In the genomic region with DNA sequence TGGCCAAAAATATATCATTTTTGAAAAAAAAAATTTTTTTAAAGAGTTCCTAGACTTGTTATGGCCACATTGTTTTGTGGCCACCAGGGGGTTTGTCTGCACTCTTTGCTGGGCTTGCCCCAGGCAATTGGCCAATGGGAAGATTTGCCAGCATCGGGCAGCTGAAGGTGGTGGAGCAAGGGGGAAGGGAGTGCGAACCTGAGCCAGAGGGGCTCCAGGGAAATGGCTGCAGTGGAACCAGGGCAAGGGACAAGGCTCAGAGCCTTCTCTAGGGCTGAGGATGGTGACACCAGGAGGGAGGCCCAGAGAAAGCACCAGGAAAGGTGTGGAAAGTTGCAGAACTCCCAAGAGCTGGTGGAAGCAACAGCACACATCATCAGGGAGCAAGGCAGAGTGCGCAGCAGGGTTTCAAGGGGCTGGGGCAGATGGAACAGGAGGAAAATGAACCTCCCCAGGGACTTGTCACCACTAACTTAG, we compare ENCODE assay signal across 8 cellular contexts. TPM values are rescaled to one million over a fixed set of nuclear protein-coding genes. Genes with fewer than 3 reads are reported as not detected.
DNase-seq lines count a peak whose midpoint lies in the region; ATAC-seq and TF ChIP-seq lines count a peak whose summit lies in the region.

No MANE protein-coding gene starts in this region.

- H3K4me1 ChIP-seq in H9 (ENCODE audit: insufficient read depth, low read length): no peaks in the 10 kb centered on the region; the same call in 1 of the 2 replicates
- H3K4me1 ChIP-seq in heart left ventricle: peaks cover 0 to 25% (median 0%) of the 10 kb centered on the region in 12 donors

- H3K4me1 Mint-ChIP-seq in H9: peaks cover 13 to 18% of the 10 kb centered on the region in 2 experiments
- H3K4me1 Mint-ChIP-seq in stimulated activated memory B cell treated with anti-CD40 and anti-IgM and Interleukin-4, amounts not matched to agents 10 μg/mL and 1 μg/mL and 100 μg/mL, for 72 hours: peaks cover 44% of the 10 kb centered on the region
- peaks cover 20% of the 10 kb centered on the region for H3K4me1 Mint-ChIP-seq in stimulated activated naive CD8-positive, alpha-beta T cell treated with anti-CD3 and anti-CD28 coated beads, Interleukin-15, amount 100 ng/mL, for 72 hours

- peaks cover 2% of the 10 kb centered on the region; the same call in 1 of the 2 replicates for H3K27me3 Mint-ChIP-seq in H9 (ENCODE audit: low read depth)
- H3K27me3 Mint-ChIP-seq in stimulated activated memory B cell treated with anti-CD40 and anti-IgM and Interleukin-4, amounts not matched to agents 10 μg/mL and 1 μg/mL and 100 μg/mL, for 72 hours: no peaks in the 10 kb centered on the region
- no peaks in the 10 kb centered on the region for H3K27me3 Mint-ChIP-seq in stimulated activated naive CD8-positive, alpha-beta T cell treated with anti-CD3 and anti-CD28 coated beads, Interleukin-15, amount 100 ng/mL, for 72 hours

- H2AFZ ChIP-seq in H9 (ENCODE audit: low read length): peak overlapping the region; percentile 76

- H4K91ac ChIP-seq in H9 (ENCODE audit: insufficient read length, low read depth, low read length): no peak overlapping the region

- no peak overlapping the region for H3K4ac ChIP-seq in H9 (ENCODE audit: low read depth, low read length)

- no peak overlapping the region for H4K5ac ChIP-seq in H9 (ENCODE audit: insufficient read length, low read depth, low read length)

- H3T11ph ChIP-seq in H9 (ENCODE audit: low read length): no peak overlapping the region

- no peaks in the 10 kb centered on the region for H3K9me3 Mint-ChIP-seq in H9
- no peaks in the 10 kb centered on the region for H3K9me3 Mint-ChIP-seq in stimulated activated memory B cell treated with anti-CD40 and anti-IgM and Interleukin-4, amounts not matched to agents 10 μg/mL and 1 μg/mL and 100 μg/mL, for 72 hours
- H3K9me3 Mint-ChIP-seq in stimulated activated naive CD8-positive, alpha-beta T cell treated with anti-CD3 and anti-CD28 coated beads, Interleukin-15, amount 100 ng/mL, for 72 hours: peaks cover 0 to 7% of the 10 kb centered on the region in 2 donors

- H3K9ac ChIP-seq in H9 (ENCODE audit: extremely low read depth, insufficient read length, low read length): no peak overlapping the region

- peak in 2 of 4 donors; percentile 38 to 51 for ATAC-seq in heart left ventricle
- ATAC-seq in stimulated activated memory B cell treated with anti-CD40 and anti-IgM and Interleukin-4, amounts not matched to agents 10 μg/mL and 1 μg/mL and 100 μg/mL, for 72 hours: peak; percentile 40
- no peak for ATAC-seq in stimulated activated naive CD8-positive, alpha-beta T cell treated with anti-CD3 and anti-CD28 coated beads, Interleukin-15, amount 100 ng/mL, for 72 hours
- ATAC-seq in HG02623 (IDR thresholded peaks at IDR 0.05; ENCODE audit: unreplicated experiment): no peak

- no peak overlapping the region for H3K56ac ChIP-seq in H9 (ENCODE audit: insufficient read length, low read depth, low read length)

- no peaks in the 10 kb centered on the region for H3K36me3 ChIP-seq in heart left ventricle

- intact Hi-C loops in heart left ventricle (cut with DNase I): no loop called here

- TF ChIP-seq CTCF in H9 (conservative IDR thresholded peaks at IDR 0.05) (peak; percentile 75), heart left ventricle (IDR thresholded peaks at IDR 0.05) (peak; percentile 19 to 56 (median 40))

- H3K27ac ChIP-seq in H9 (ENCODE audit: insufficient read length, low read depth, low read length): no peak overlapping the region
- H3K27ac ChIP-seq in heart left ventricle: no peak overlapping the region

- peak; percentile 67 for DNase-seq in AG08395 (ENCODE audit: low spot score)
- DNase-seq in H9: peak; percentile 81
- peak; percentile 86 for DNase-seq in SK-N-DZ (ENCODE audit: low spot score)
- peak in 3 of 5 donors; percentile 35 to 58 (median 49) for DNase-seq in heart left ventricle
- no peak for DNase-seq in stimulated activated naive CD8-positive, alpha-beta T cell treated with anti-CD3 and anti-CD28 coated beads, Interleukin-15, amount 100 ng/mL, for 72 hours
- DNase-seq in SHP77 treated with DMSO at 0.1 percent for 48 hours (lab: John Stamatoyannopoulos, UW): no peak

- no CpG with 5 or more reads among the region's 3 CpGs for WGBS in H9 (ENCODE audit: extremely low coverage, insufficient read length, low lambda C conversion rate)
- whole genome bisulfite sequencing in heart left ventricle, 4 donors: 32 to 55% (median 42%) methylated on average over 3 of the region's 3 CpGs

- no peaks in the 10 kb centered on the region for H3K23me2 ChIP-seq in H9 (ENCODE audit: insufficient read length, low read depth, low read length, poor library complexity, severe bottlenecking)

- peak overlapping the region; percentile 14 for H3K14ac ChIP-seq in H9 (ENCODE audit: insufficient read depth, low read length)

- H3K4me3 ChIP-seq in heart left ventricle: no peak overlapping the region

- peak overlapping the region in 2 of 3 experiments; percentile 14 to 78; a peak in 2 of 7 replicates for H3K27ac Mint-ChIP-seq in H9
- H3K27ac Mint-ChIP-seq in stimulated activated memory B cell treated with anti-CD40 and anti-IgM and Interleukin-4, amounts not matched to agents 10 μg/mL and 1 μg/mL and 100 μg/mL, for 72 hours: peak overlapping the region; percentile 14
- peak overlapping the region in 1 of 2 donors; percentile 79 for H3K27ac Mint-ChIP-seq in stimulated activated naive CD8-positive, alpha-beta T cell treated with anti-CD3 and anti-CD28 coated beads, Interleukin-15, amount 100 ng/mL, for 72 hours

- no peak overlapping the region for H2BK12ac ChIP-seq in H9 (ENCODE audit: insufficient read length, low read depth, low read length)

- H2AK5ac ChIP-seq in H9 (ENCODE audit: insufficient read length, low read length): no peak overlapping the region

- H2BK20ac ChIP-seq in H9 (ENCODE audit: low read depth, low read length, poor library complexity, severe bottlenecking): no peak overlapping the region

- no peak overlapping the region for H3K4me2 ChIP-seq in H9 (ENCODE audit: insufficient read depth, insufficient read length, low read length)

- no peak overlapping the region for H2BK15ac ChIP-seq in H9 (ENCODE audit: low read depth, low read length)

- no peaks in the 10 kb centered on the region for H3K9me3 ChIP-seq in H9 (ENCODE audit: control insufficient read depth, low read depth, low read length)
- H3K9me3 ChIP-seq in heart left ventricle: no peaks in the 10 kb centered on the region

- H3K4me3 Mint-ChIP-seq in H9: no peak overlapping the region
- no peak overlapping the region for H3K4me3 Mint-ChIP-seq in stimulated activated memory B cell treated with anti-CD40 and anti-IgM and Interleukin-4, amounts not matched to agents 10 μg/mL and 1 μg/mL and 100 μg/mL, for 72 hours
- no peak overlapping the region for H3K4me3 Mint-ChIP-seq in stimulated activated naive CD8-positive, alpha-beta T cell treated with anti-CD3 and anti-CD28 coated beads, Interleukin-15, amount 100 ng/mL, for 72 hours

- no peaks in the 10 kb centered on the region for H4K20me1 ChIP-seq in H9 (ENCODE audit: control insufficient read depth, insufficient read depth, insufficient read length)

- no peaks in the 10 kb centered on the region for H3K36me3 Mint-ChIP-seq in H9 (ENCODE audit: insufficient read depth in 1 of 3, low read depth in 3 of 3)
- H3K36me3 Mint-ChIP-seq in stimulated activated memory B cell treated with anti-CD40 and anti-IgM and Interleukin-4, amounts not matched to agents 10 μg/mL and 1 μg/mL and 100 μg/mL, for 72 hours: no peaks in the 10 kb centered on the region

- no peak overlapping the region for H2BK120ac ChIP-seq in H9 (ENCODE audit: low read depth, low read length, poor library complexity, severe bottlenecking)

- no peaks in the 10 kb centered on the region for H3K79me1 ChIP-seq in H9 (ENCODE audit: insufficient read depth, low read depth, low read length, poor library complexity, severe bottlenecking)

- H3K18ac ChIP-seq in H9 (ENCODE audit: insufficient read length, low read depth, low read length): no peak overlapping the region

- H3K27me3 ChIP-seq in H9 (ENCODE audit: insufficient read depth, low read length): no peaks in the 10 kb centered on the region; the same call in 1 of the 2 replicates
- H3K27me3 ChIP-seq in heart left ventricle: no peaks in the 10 kb centered on the region

- no peak for TF ChIP-seq POLR2A in heart left ventricle (IDR thresholded peaks at IDR 0.05)

- H2BK5ac ChIP-seq in H9 (ENCODE audit: insufficient read length, low read length): no peak overlapping the region

- no peak overlapping the region for H4K8ac ChIP-seq in H9 (replicated peaks; ENCODE audit: insufficient read length, low read depth, low read length)

- H3K79me2 ChIP-seq in H9 (ENCODE audit: insufficient read depth, low read length): no peaks in the 10 kb centered on the region

- H3K23ac ChIP-seq in H9 (ENCODE audit: insufficient read length, low read depth, low read length): no peak overlapping the region

RNA-seq across cellular contexts. Expression of a gene that starts 15.5 kb away (rescaled TPM):
- 48.2 and 49.7 TPM in 2 replicates for total RNA-seq in H9 (2021)
- 7.1 and 11.8 TPM in 2 replicates for polyA plus RNA-seq in SK-N-DZ (2014; cell fraction: cytosol; rRNA removed)
- 4.8 and 16.4 TPM in 2 replicates for polyA plus RNA-seq in SK-N-DZ (2014; cell fraction: nucleus; rRNA removed)
- 10 to 100 TPM in 6 of 9 donors, 1 to 10 TPM in 3; 7.6 to 48.8 (median 16.3) TPM for total RNA-seq in heart left ventricle
- 1 to 10 TPM; 4.1 to 9.2 TPM for polyA plus RNA-seq in heart left ventricle

Comparison
In these comparisons a context has a peak if more than half of its experiments do, and no peak if none do; other contexts are left out.
1. DNase-seq: peak in AG08395 (single experiment), H9 (single experiment), SK-N-DZ (single experiment) and heart left ventricle (3 of 5); none in stimulated activated naive CD8-positive, alpha-beta T cell treated with anti-CD3 and anti-CD28 coated beads, Interleukin-15, amount 100 ng/mL, for 72 hours (0 of 2) and SHP77 treated with DMSO at 0.1 percent for 48 hours (single experiment).